9 cellular contexts compared by ENCODE assay signal in genomic region chr10:26448292-26448691, GRCh38. TPM values are rescaled to one million over a fixed set of nuclear protein-coding genes. Genes with fewer than 3 reads are reported as not detected.
A peak's percentile ranks its signal among the peaks of the same experiment; 100 is the strongest.
DNase-seq lines count a peak whose midpoint lies in the region; ATAC-seq and TF ChIP-seq lines count a peak whose summit lies in the region.
"Had no signal": no experiment of that assay in that cellular context is flagged by ENCODE, and none has a peak within 500 bp of the region (broad histone marks: within the 10 kb centered on the region; RNA-seq: fewer than 3 reads in every experiment).

No MANE protein-coding gene starts in this region.

- DNase-seq in fibroblast of the aortic adventitia (ENCODE audit: low read depth), result no peak
- no peak for DNase-seq in NCI-H146 (lab: John Stamatoyannopoulos, UW)
- no peak for DNase-seq in prostate gland (ENCODE audit: low spot score)
- DNase-seq in stimulated activated CD4-positive, alpha-beta T cell treated with anti-CD3 and anti-CD28 coated beads, Interleukin-12 subunit alpha, Interleukin-12 subunit beta, amount 100 ng/mL, for 4 hours, result no peak
- DNase-seq in posterior vena cava (ENCODE audit: low spot score), result no peak

- no peaks in the 10 kb centered on the region for H3K9me3 ChIP-seq in prostate gland
- H3K9me3 ChIP-seq: SJSA1 had no signal

- TF ChIP-seq CTCF in fibroblast of the aortic adventitia (IDR thresholded peaks at IDR 0.05; ENCODE audit: insufficient read depth, low read length) (peak; percentile 17), prostate gland (IDR thresholded peaks at IDR 0.05) (no peak)

- H3K4me3 ChIP-seq in fibroblast of the aortic adventitia (ENCODE audit: low read depth, low read length) (no peak overlapping the region), prostate gland (no peak overlapping the region)
- H3K4me3 ChIP-seq: SJSA1 had no signal

- no peak for TF ChIP-seq POLR2A in prostate gland (IDR thresholded peaks at IDR 0.05)

- ATAC-seq in GM18499 (IDR thresholded peaks at IDR 0.05; ENCODE audit: insufficient read depth, unreplicated experiment) (peak; percentile 15), GM21515 (IDR thresholded peaks at IDR 0.05; ENCODE audit: unreplicated experiment) (peak; percentile 33), HG03432 (IDR thresholded peaks at IDR 0.05; ENCODE audit: unreplicated experiment) (peak; percentile 42)

- no peaks in the 10 kb centered on the region for H3K36me3 ChIP-seq in prostate gland
- H3K36me3 ChIP-seq: SJSA1 had no signal

- no peak overlapping the region for H3K27ac ChIP-seq in prostate gland
- H3K27ac ChIP-seq: SJSA1 had no signal

- no peaks in the 10 kb centered on the region for H3K4me1 ChIP-seq in prostate gland (replicated peaks)
- H3K4me1 ChIP-seq: SJSA1 had no signal

- intact Hi-C loops in prostate gland (cut with DNase I), result no loop called here
- intact Hi-C loops in posterior vena cava (cut with DNase I), result no loop called here

- H3K27me3 ChIP-seq in prostate gland (replicated peaks; ENCODE audit: insufficient read depth), result no peaks in the 10 kb centered on the region
- H3K27me3 ChIP-seq: SJSA1 had no signal

RNA-seq across cellular contexts. Expression of gene APBB1IP, which starts 10.2 kb away (rescaled TPM):
- total RNA-seq in fibroblast of the aortic adventitia (ENCODE audit: low replicate concordance), result 2.9 and 5.9 TPM in 2 replicates
- 1 to 10 TPM; 1.3 to 3.1 TPM for total RNA-seq in prostate gland
- total RNA-seq in posterior vena cava, result 10 to 100 TPM in 1 of 2 donors, 1 to 10 TPM in 1; 8.4 to 20.5 TPM
- total RNA-seq: SJSA1 had no signal
